1 cellular context compared by ENCODE assay signal in the genomic region with DNA sequence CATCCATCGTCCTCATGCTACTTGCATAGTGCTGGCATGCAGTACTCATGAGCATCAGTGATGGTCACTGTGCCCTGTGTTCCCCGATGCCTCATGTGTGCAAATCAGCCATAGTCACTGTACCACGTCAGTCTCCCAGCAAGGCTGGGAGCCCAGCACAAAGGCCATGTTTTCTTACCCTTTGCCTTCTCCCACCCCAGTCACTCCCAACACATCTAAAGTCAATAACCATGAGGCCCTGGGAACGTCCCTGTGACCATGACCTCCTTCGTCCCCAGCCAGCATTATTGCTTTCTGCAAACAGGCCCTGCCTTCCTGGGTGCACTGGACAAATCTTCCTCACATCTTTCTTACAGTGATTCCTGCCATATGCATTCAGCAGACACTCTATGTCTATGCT.
A peak's percentile ranks its signal among the peaks of the same experiment; 100 is the strongest.
TF ChIP-seq lines count a peak whose summit lies in the region.

No MANE protein-coding gene starts in this region.

TF ChIP-seq in HepG2, 621 proteins besides CTCF, POLR2A, EP300 and RAD21 (continued from another document and continues in another):
- TF ChIP-seq ZNF749 (CRISPR knock-in tag; IDR thresholded peaks at IDR 0.05; ENCODE audit: borderline replicate concordance), result no peak
- no peak for TF ChIP-seq ZNF720 (CRISPR knock-in tag; IDR thresholded peaks at IDR 0.05)
- peak; percentile 43; the same call in 1 of the 2 replicates for TF ChIP-seq FOXK1 (CRISPR knock-in tag; IDR thresholded peaks at IDR 0.05; ENCODE audit: borderline replicate concordance, low read depth)
- TF ChIP-seq YEATS2 (CRISPR knock-in tag; IDR thresholded peaks at IDR 0.05; ENCODE audit: borderline replicate concordance), result no peak
- peak; percentile 97 for TF ChIP-seq RARA (CRISPR knock-in tag; IDR thresholded peaks at IDR 0.05)
- TF ChIP-seq CBX1 (IDR thresholded peaks at IDR 0.05; ENCODE audit: low read depth), result no peak
- peak; percentile 80 for TF ChIP-seq BCL6 (CRISPR knock-in tag; IDR thresholded peaks at IDR 0.05)
- TF ChIP-seq ZFX (CRISPR knock-in tag; IDR thresholded peaks at IDR 0.05; ENCODE audit: low read depth), result peak; percentile 44; the same call in 1 of the 2 replicates
- no peak for TF ChIP-seq ATF7-NPFF (CRISPR knock-in tag; IDR thresholded peaks at IDR 0.05; ENCODE audit: low read depth)
- no peak for TF ChIP-seq ZSCAN12 (CRISPR knock-in tag; IDR thresholded peaks at IDR 0.05)
- TF ChIP-seq SP4 (CRISPR knock-in tag; IDR thresholded peaks at IDR 0.05), result no peak
- TF ChIP-seq NCOA2 (CRISPR knock-in tag; IDR thresholded peaks at IDR 0.05), result peak; percentile 76
- TF ChIP-seq, protein P1, sequence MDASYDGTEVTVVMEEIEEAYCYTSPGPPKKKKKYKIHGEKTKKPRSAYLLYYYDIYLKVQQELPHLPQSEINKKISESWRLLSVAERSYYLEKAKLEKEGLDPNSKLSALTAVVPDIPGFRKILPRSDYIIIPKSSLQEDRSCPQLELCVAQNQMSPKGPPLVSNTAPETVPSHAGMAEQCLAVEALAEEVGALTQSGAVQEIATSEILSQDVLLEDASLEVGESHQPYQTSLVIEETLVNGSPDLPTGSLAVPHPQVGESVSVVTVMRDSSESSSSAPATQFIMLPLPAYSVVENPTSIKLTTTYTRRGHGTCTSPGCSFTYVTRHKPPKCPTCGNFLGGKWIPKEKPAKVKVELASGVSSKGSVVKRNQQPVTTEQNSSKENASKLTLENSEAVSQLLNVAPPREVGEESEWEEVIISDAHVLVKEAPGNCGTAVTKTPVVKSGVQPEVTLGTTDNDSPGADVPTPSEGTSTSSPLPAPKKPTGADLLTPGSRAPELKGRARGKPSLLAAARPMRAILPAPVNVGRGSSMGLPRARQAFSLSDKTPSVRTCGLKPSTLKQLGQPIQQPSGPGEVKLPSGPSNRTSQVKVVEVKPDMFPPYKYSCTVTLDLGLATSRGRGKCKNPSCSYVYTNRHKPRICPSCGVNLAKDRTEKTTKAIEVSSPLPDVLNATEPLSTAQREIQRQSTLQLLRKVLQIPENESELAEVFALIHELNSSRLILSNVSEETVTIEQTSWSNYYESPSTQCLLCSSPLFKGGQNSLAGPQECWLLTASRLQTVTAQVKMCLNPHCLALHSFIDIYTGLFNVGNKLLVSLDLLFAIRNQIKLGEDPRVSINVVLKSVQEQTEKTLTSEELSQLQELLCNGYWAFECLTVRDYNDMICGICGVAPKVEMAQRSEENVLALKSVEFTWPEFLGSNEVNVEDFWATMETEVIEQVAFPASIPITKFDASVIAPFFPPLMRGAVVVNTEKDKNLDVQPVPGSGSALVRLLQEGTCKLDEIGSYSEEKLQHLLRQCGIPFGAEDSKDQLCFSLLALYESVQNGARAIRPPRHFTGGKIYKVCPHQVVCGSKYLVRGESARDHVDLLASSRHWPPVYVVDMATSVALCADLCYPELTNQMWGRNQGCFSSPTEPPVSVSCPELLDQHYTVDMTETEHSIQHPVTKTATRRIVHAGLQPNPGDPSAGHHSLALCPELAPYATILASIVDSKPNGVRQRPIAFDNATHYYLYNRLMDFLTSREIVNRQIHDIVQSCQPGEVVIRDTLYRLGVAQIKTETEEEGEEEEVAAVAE (CRISPR knock-in tag; IDR thresholded peaks at IDR 0.05; ENCODE audit: borderline replicate concordance), result no peak
- TF ChIP-seq GATAD2A (CRISPR knock-in tag; IDR thresholded peaks at IDR 0.05), result peak; percentile 57
- TF ChIP-seq, protein P2, sequence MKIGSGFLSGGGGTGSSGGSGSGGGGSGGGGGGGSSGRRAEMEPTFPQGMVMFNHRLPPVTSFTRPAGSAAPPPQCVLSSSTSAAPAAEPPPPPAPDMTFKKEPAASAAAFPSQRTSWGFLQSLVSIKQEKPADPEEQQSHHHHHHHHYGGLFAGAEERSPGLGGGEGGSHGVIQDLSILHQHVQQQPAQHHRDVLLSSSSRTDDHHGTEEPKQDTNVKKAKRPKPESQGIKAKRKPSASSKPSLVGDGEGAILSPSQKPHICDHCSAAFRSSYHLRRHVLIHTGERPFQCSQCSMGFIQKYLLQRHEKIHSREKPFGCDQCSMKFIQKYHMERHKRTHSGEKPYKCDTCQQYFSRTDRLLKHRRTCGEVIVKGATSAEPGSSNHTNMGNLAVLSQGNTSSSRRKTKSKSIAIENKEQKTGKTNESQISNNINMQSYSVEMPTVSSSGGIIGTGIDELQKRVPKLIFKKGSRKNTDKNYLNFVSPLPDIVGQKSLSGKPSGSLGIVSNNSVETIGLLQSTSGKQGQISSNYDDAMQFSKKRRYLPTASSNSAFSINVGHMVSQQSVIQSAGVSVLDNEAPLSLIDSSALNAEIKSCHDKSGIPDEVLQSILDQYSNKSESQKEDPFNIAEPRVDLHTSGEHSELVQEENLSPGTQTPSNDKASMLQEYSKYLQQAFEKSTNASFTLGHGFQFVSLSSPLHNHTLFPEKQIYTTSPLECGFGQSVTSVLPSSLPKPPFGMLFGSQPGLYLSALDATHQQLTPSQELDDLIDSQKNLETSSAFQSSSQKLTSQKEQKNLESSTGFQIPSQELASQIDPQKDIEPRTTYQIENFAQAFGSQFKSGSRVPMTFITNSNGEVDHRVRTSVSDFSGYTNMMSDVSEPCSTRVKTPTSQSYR (CRISPR knock-in tag; IDR thresholded peaks at IDR 0.05; ENCODE audit: borderline replicate concordance), result no peak
- TF ChIP-seq, protein P3, sequence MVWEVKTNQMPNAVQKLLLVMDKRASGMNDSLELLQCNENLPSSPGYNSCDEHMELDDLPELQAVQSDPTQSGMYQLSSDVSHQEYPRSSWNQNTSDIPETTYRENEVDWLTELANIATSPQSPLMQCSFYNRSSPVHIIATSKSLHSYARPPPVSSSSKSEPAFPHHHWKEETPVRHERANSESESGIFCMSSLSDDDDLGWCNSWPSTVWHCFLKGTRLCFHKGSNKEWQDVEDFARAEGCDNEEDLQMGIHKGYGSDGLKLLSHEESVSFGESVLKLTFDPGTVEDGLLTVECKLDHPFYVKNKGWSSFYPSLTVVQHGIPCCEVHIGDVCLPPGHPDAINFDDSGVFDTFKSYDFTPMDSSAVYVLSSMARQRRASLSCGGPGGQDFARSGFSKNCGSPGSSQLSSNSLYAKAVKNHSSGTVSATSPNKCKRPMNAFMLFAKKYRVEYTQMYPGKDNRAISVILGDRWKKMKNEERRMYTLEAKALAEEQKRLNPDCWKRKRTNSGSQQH (CRISPR knock-in tag; IDR thresholded peaks at IDR 0.05; ENCODE audit: low read depth), result no peak
- TF ChIP-seq ZNF703 (CRISPR knock-in tag; IDR thresholded peaks at IDR 0.05; ENCODE audit: borderline replicate concordance), result no peak
- TF ChIP-seq RNF2 (conservative IDR thresholded peaks at IDR 0.05; ENCODE audit: low read depth), result no peak
- 0 out of 2 replicates have a peak, but pooled peaks have one; percentile 69 for TF ChIP-seq MTA1 (CRISPR knock-in tag; IDR thresholded peaks at IDR 0.05; ENCODE audit: borderline replicate concordance)
- no peak for TF ChIP-seq CENPT (CRISPR knock-in tag; IDR thresholded peaks at IDR 0.05; ENCODE audit: low read depth)
- TF ChIP-seq TAF15 (IDR thresholded peaks at IDR 0.05; ENCODE audit: low read depth, low read length, poor library complexity, severe bottlenecking), result no peak
- TF ChIP-seq ATF1 (CRISPR knock-in tag; IDR thresholded peaks at IDR 0.05), result no peak
- TF ChIP-seq MAZ (IDR thresholded peaks at IDR 0.05; ENCODE audit: borderline replicate concordance, low read depth, low read length), result no peak
- TF ChIP-seq MAZ (CRISPR knock-in tag; IDR thresholded peaks at IDR 0.05; ENCODE audit: low read depth), result no peak
- 0 out of 2 replicates have a peak, but pooled peaks have one; percentile 53 for TF ChIP-seq REPIN1 (CRISPR knock-in tag; IDR thresholded peaks at IDR 0.05; ENCODE audit: borderline replicate concordance, low read depth)
- TF ChIP-seq AGO1 (IDR thresholded peaks at IDR 0.05; ENCODE audit: low read depth, low read length, poor library complexity, severe bottlenecking), result no peak
- TF ChIP-seq ESRRA (CRISPR knock-in tag; IDR thresholded peaks at IDR 0.05; ENCODE audit: low read depth), result peak; percentile 82; the same call in 1 of the 2 replicates
- TF ChIP-seq PRMT3 (CRISPR knock-in tag; IDR thresholded peaks at IDR 0.05; ENCODE audit: borderline replicate concordance, low read depth), result no peak
- TF ChIP-seq, protein P4, sequence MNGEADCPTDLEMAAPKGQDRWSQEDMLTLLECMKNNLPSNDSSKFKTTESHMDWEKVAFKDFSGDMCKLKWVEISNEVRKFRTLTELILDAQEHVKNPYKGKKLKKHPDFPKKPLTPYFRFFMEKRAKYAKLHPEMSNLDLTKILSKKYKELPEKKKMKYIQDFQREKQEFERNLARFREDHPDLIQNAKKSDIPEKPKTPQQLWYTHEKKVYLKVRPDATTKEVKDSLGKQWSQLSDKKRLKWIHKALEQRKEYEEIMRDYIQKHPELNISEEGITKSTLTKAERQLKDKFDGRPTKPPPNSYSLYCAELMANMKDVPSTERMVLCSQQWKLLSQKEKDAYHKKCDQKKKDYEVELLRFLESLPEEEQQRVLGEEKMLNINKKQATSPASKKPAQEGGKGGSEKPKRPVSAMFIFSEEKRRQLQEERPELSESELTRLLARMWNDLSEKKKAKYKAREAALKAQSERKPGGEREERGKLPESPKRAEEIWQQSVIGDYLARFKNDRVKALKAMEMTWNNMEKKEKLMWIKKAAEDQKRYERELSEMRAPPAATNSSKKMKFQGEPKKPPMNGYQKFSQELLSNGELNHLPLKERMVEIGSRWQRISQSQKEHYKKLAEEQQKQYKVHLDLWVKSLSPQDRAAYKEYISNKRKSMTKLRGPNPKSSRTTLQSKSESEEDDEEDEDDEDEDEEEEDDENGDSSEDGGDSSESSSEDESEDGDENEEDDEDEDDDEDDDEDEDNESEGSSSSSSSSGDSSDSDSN (CRISPR knock-in tag; IDR thresholded peaks at IDR 0.05), result no peak
- no peak for TF ChIP-seq ZNF3 (CRISPR knock-in tag; IDR thresholded peaks at IDR 0.05)
- TF ChIP-seq, protein P5, sequence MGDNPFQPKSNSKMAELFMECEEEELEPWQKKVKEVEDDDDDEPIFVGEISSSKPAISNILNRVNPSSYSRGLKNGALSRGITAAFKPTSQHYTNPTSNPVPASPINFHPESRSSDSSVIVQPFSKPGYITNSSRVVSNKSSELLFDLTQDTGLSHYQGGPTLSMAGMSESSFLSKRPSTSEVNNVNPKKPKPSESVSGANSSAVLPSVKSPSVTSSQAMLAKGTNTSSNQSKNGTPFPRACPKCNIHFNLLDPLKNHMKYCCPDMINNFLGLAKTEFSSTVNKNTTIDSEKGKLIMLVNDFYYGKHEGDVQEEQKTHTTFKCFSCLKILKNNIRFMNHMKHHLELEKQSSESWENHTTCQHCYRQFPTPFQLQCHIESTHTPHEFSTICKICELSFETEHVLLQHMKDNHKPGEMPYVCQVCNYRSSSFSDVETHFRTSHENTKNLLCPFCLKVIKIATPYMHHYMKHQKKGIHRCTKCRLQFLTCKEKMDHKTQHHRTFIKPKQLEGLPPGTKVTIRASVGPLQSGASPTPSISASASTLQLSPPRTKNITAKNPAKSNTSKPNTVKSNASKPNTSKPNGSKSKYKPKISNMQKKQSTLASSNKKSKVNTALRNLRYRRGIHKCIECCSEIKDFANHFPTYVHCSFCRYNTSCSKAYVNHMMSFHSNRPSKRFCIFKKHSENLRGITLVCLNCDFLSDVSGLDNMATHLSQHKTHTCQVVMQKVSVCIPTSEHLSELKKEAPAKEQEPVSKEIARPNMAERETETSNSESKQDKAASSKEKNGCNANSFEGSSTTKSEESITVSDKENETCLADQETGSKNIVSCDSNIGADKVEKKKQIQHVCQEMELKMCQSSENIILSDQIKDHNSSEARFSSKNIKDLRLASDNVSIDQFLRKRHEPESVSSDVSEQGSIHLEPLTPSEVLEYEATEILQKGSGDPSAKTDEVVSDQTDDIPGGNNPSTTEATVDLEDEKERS (CRISPR knock-in tag; IDR thresholded peaks at IDR 0.05), result no peak
- TF ChIP-seq SAP130 (CRISPR knock-in tag; IDR thresholded peaks at IDR 0.05; ENCODE audit: low read depth), result peak; percentile 23; the same call in 1 of the 2 replicates
- TF ChIP-seq, protein P6, sequence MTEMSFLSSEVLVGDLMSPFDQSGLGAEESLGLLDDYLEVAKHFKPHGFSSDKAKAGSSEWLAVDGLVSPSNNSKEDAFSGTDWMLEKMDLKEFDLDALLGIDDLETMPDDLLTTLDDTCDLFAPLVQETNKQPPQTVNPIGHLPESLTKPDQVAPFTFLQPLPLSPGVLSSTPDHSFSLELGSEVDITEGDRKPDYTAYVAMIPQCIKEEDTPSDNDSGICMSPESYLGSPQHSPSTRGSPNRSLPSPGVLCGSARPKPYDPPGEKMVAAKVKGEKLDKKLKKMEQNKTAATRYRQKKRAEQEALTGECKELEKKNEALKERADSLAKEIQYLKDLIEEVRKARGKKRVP (CRISPR knock-in tag; IDR thresholded peaks at IDR 0.05), result no peak
- TF ChIP-seq FOXA1 (IDR thresholded peaks at IDR 0.05), result peak; percentile 74; the same call in 1 of the 2 replicates
- TF ChIP-seq FOXA1 (CRISPR knock-in tag; IDR thresholded peaks at IDR 0.05), result peak; percentile 89
- TF ChIP-seq SPEN (CRISPR knock-in tag; IDR thresholded peaks at IDR 0.05; ENCODE audit: low read depth), result peak; percentile 94; the same call in 1 of the 2 replicates
- TF ChIP-seq ETV5 (CRISPR knock-in tag; IDR thresholded peaks at IDR 0.05; ENCODE audit: borderline replicate concordance), result 0 out of 2 replicates have a peak, but pooled peaks have one; percentile 21
- TF ChIP-seq RELA (CRISPR knock-in tag; IDR thresholded peaks at IDR 0.05), result no peak
- no peak for TF ChIP-seq ZNF431 (CRISPR knock-in tag; IDR thresholded peaks at IDR 0.05; ENCODE audit: borderline replicate concordance, low read depth)
- no peak for TF ChIP-seq GATAD1 (CRISPR knock-in tag; IDR thresholded peaks at IDR 0.05)
- no peak for TF ChIP-seq SRF (IDR thresholded peaks at IDR 0.05; ENCODE audit: low read depth, low read length)
- no peak for TF ChIP-seq ZSCAN25 (CRISPR knock-in tag; IDR thresholded peaks at IDR 0.05)
- TF ChIP-seq, protein P7, sequence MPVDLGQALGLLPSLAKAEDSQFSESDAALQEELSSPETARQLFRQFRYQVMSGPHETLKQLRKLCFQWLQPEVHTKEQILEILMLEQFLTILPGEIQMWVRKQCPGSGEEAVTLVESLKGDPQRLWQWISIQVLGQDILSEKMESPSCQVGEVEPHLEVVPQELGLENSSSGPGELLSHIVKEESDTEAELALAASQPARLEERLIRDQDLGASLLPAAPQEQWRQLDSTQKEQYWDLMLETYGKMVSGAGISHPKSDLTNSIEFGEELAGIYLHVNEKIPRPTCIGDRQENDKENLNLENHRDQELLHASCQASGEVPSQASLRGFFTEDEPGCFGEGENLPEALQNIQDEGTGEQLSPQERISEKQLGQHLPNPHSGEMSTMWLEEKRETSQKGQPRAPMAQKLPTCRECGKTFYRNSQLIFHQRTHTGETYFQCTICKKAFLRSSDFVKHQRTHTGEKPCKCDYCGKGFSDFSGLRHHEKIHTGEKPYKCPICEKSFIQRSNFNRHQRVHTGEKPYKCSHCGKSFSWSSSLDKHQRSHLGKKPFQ (CRISPR knock-in tag; IDR thresholded peaks at IDR 0.05; ENCODE audit: insufficient replicate concordance), result no peak
- TF ChIP-seq NFYB (CRISPR knock-in tag; IDR thresholded peaks at IDR 0.05), result no peak
- TF ChIP-seq ZNF33A (CRISPR knock-in tag; IDR thresholded peaks at IDR 0.05; ENCODE audit: borderline replicate concordance), result no peak
- no peak for TF ChIP-seq NFE2L2 (IDR thresholded peaks at IDR 0.05; ENCODE audit: low read length)
- TF ChIP-seq KDM5A (IDR thresholded peaks at IDR 0.05; ENCODE audit: borderline replicate concordance, low read length), result no peak
- no peak for TF ChIP-seq ARNT (IDR thresholded peaks at IDR 0.05)
